13 cellular contexts compared by ENCODE assay signal in the genomic region with DNA sequence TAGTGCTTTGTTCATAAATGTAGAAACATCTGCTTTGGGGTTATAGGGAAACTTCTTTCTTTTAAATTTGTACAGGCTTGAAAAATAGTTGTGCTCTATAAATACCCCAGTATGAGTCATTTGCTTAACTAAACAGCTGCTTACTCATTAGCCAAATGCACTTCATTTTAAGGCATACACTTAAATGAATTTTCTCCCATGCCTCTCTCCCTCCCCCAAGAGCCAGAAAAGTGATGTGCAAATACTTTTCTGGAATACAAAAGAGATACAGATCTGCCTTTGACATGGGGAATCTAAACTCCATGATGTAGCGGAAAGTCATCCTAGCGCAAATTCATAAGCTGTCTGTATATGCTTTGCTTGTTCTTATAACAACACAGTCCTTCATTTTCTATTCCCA.
DNase-seq lines count a peak whose midpoint lies in the region; ATAC-seq, FAIRE-seq and TF ChIP-seq lines count a peak whose summit lies in the region.
"Had no signal": no experiment of that assay in that cellular context is flagged by ENCODE, and none has a peak within 500 bp of the region (broad histone marks: within the 10 kb centered on the region; RNA-seq: fewer than 3 reads in every experiment).

No MANE protein-coding gene starts in this region.

- no peak overlapping the region for H3K9ac ChIP-seq in fibroblast of lung (ENCODE audit: insufficient read depth, low read length)

- H3K4me2 ChIP-seq in OCI-LY7 (ENCODE audit: low read length), result peak overlapping the region; percentile 33
- H3K4me2 ChIP-seq in fibroblast of lung (ENCODE audit: extremely low read depth, insufficient read depth, low read length), result no peak overlapping the region
- H3K4me2 ChIP-seq: GM23338 had no signal

- CTCF ChIA-PET in MCF 10A (lab: Yijun Ruan, JAX) (interaction anchor here (0.6 to 5.5 kb wide), 15 partner anchors 10 to 696 kb away, joined by 3 to 52 read pairs (median 4); no protein-coding TSS in a partner anchor), OCI-LY7 (lab: Charles Lee; ENCODE audit: unreplicated experiment) (interaction anchor here (1.5 kb wide), 1 partner anchor 215 kb away, joined by 4 read pairs; no protein-coding TSS in a partner anchor)

- H3K27ac ChIP-seq in breast epithelium (no peak overlapping the region), OCI-LY7 (ENCODE audit: low read depth, low read length, poor library complexity, severe bottlenecking) (no peak overlapping the region), fibroblast of lung (ENCODE audit: insufficient read depth, low read length) (peak overlapping the region; percentile 37)
- H3K27ac ChIP-seq: esophagus muscularis mucosa, psoas muscle, SJSA1 had no signal

- H3K9me2 ChIP-seq in OCI-LY7 (ENCODE audit: insufficient read depth, low read length), result no peaks in the 10 kb centered on the region

- no peak for TF ChIP-seq POLR2A in breast epithelium (IDR thresholded peaks at IDR 0.05)

- H3K4me3 ChIP-seq in breast epithelium, result no peak overlapping the region
- H3K4me3 ChIP-seq in OCI-LY7 (ENCODE audit: low read depth, low read length, poor library complexity, severe bottlenecking), result no peak overlapping the region
- H3K4me3 ChIP-seq in fibroblast of lung (replicated peaks in 1 of 4; ENCODE audit: control extremely low read depth in 1 of 4, insufficient read depth in 1 of 4, low read depth in 3 of 4, low read length in 4 of 4), result no peak overlapping the region
- H3K4me3 ChIP-seq: esophagus muscularis mucosa, GM23338, psoas muscle, SJSA1 had no signal

- peak overlapping the region; percentile 92 for H2AFZ ChIP-seq in OCI-LY7 (ENCODE audit: low read length)
- H2AFZ ChIP-seq in fibroblast of lung (ENCODE audit: low read length), result no peak overlapping the region
- H2AFZ ChIP-seq: GM23338 had no signal

- H3K79me2 ChIP-seq in OCI-LY7 (ENCODE audit: insufficient read depth, low read depth, low read length), result no peaks in the 10 kb centered on the region
- no peaks in the 10 kb centered on the region for H3K79me2 ChIP-seq in fibroblast of lung (ENCODE audit: control insufficient read depth, insufficient read depth, low read length)

- H3K4me1 Mint-ChIP-seq in MCF 10A (ENCODE audit: insufficient read depth, unreplicated experiment), result peaks cover 21% of the 10 kb centered on the region

- H3K4me1 ChIP-seq in breast epithelium, result no peaks in the 10 kb centered on the region
- H3K4me1 ChIP-seq in OCI-LY7 (ENCODE audit: insufficient read depth, low read length, poor library complexity, severe bottlenecking), result peaks cover 18% of the 10 kb centered on the region
- H3K4me1 ChIP-seq in fibroblast of lung (ENCODE audit: control insufficient read depth, extremely low read depth, insufficient read depth, low read length), result peaks cover 8% of the 10 kb centered on the region
- H3K4me1 ChIP-seq: esophagus muscularis mucosa, psoas muscle, SJSA1 had no signal

- no peaks in the 10 kb centered on the region for H3K36me3 Mint-ChIP-seq in MCF 10A (ENCODE audit: insufficient read depth, unreplicated experiment)

- H3K27me3 Mint-ChIP-seq in MCF 10A (ENCODE audit: insufficient read depth, unreplicated experiment), result no peaks in the 10 kb centered on the region
- H3K27me3 Mint-ChIP-seq: activated naive CD4-positive, alpha-beta T cell treated with anti-CD3 and anti-CD28 coated beads, Interleukin-2, amount 50 U/mL, for 24 hours had no signal

- no peak overlapping the region for H3K27ac Mint-ChIP-seq in MCF 10A (ENCODE audit: low read depth, unreplicated experiment)
- H3K27ac Mint-ChIP-seq: activated naive CD4-positive, alpha-beta T cell treated with anti-CD3 and anti-CD28 coated beads, Interleukin-2, amount 50 U/mL, for 24 hours; GM23338 had no signal

- POLR2A ChIA-PET in MCF 10A (lab: Yijun Ruan, JAX), result interaction anchor here (0.6 to 1.1 kb wide), 3 partner anchors 9 to 212 kb away, joined by 3 read pairs; no protein-coding TSS in a partner anchor
- POLR2A ChIA-PET in OCI-LY7 (lab: Charles Lee), result interaction anchor here (0.7 to 2.4 kb wide), 9 partner anchors 8 to 869 kb away, joined by 3 to 10 read pairs (median 4); no protein-coding TSS in a partner anchor

- H3K9me3 Mint-ChIP-seq in MCF 10A (ENCODE audit: unreplicated experiment), result no peaks in the 10 kb centered on the region
- H3K9me3 Mint-ChIP-seq: activated naive CD4-positive, alpha-beta T cell treated with anti-CD3 and anti-CD28 coated beads, Interleukin-2, amount 50 U/mL, for 24 hours had no signal

- no peak overlapping the region for H3K4me3 Mint-ChIP-seq in MCF 10A (ENCODE audit: unreplicated experiment)
- H3K4me3 Mint-ChIP-seq: GM23338 had no signal

- H3K9me3 ChIP-seq in breast epithelium (no peaks in the 10 kb centered on the region), OCI-LY7 (ENCODE audit: low read length) (no peaks in the 10 kb centered on the region), fibroblast of lung (ENCODE audit: control insufficient read depth, insufficient read depth, low read depth, low read length) (no peaks in the 10 kb centered on the region)
- H3K9me3 ChIP-seq: esophagus muscularis mucosa, psoas muscle, SJSA1 had no signal

- H4K20me1 ChIP-seq in OCI-LY7 (ENCODE audit: insufficient read depth, low read length) (no peaks in the 10 kb centered on the region), fibroblast of lung (ENCODE audit: control insufficient read depth, extremely low read depth, insufficient read depth, low read length) (no peaks in the 10 kb centered on the region)

- ATAC-seq in HG02870 (IDR thresholded peaks at IDR 0.05; ENCODE audit: unreplicated experiment), result no peak
- no peak for ATAC-seq in GM21447 (IDR thresholded peaks at IDR 0.05; ENCODE audit: unreplicated experiment)
- ATAC-seq: psoas muscle had no signal

- H3K27me3 ChIP-seq in breast epithelium (no peaks in the 10 kb centered on the region), fibroblast of lung (ENCODE audit: control insufficient read depth, insufficient read depth, low read length) (no peaks in the 10 kb centered on the region)
- H3K27me3 ChIP-seq: esophagus muscularis mucosa, SJSA1 had no signal

- DNase-seq in MCF 10A (ENCODE audit: unreplicated experiment), result peak; percentile 13
- no peak for DNase-seq in breast epithelium (ENCODE audit: low spot score in 2 of 2)
- no peak for DNase-seq in OCI-LY7 (ENCODE audit: low spot score)
- DNase-seq in fibroblast of lung (ENCODE audit: low read depth in 2 of 2), result peak; percentile 90 to 92
- DNase-seq in urothelium cell line (ENCODE audit: low spot score), result no peak
- DNase-seq in NCI-H187 treated with DMSO at 0.1 percent for 48 hours (lab: John Stamatoyannopoulos, UW), result no peak
- DNase-seq: psoas muscle had no signal

- H3K36me3 ChIP-seq in breast epithelium (no peaks in the 10 kb centered on the region), OCI-LY7 (ENCODE audit: insufficient read depth, low read length) (no peaks in the 10 kb centered on the region), fibroblast of lung (ENCODE audit: control insufficient read depth, insufficient read depth, low read length) (no peaks in the 10 kb centered on the region)
- H3K36me3 ChIP-seq: esophagus muscularis mucosa, SJSA1 had no signal

- TF ChIP-seq CTCF in MCF 10A (IDR thresholded peaks at IDR 0.05; ENCODE audit: unreplicated experiment) (no peak), breast epithelium (IDR thresholded peaks at IDR 0.05) (no peak), OCI-LY7 (conservative IDR thresholded peaks at IDR 0.05; ENCODE audit: low read length) (no peak), fibroblast of lung (conservative IDR thresholded peaks at IDR 0.05 in 1 of 2, IDR thresholded peaks at IDR 0.05 in 1 of 2; ENCODE audit: low read depth in 1 of 2, low read length in 2 of 2) (peak in 1 of 2 donors; percentile 16)

- peak; percentile 66 for FAIRE-seq in urothelium cell line (lab: Jason Lieb, UNC)

- intact Hi-C loops in MCF 10A (cut with micrococcal nuclease), result no loop called here
- intact Hi-C loops in breast epithelium (cut with DNase I; ENCODE audit: low total_unique reads), result no loop called here
- intact Hi-C loops in OCI-LY7 (cut with micrococcal nuclease; ENCODE audit: unreplicated experiment), result no loop called here

- BruUV-seq in MCF 10A (replicated peaks; lab: Mats Ljungman, UMichigan) (no TSS peak), OCI-LY7 (replicated peaks; lab: Mats Ljungman, UMichigan) (no TSS peak)

Comparison
In these comparisons a context has a peak if more than half of its experiments do, and no peak if none do; other contexts are left out.
1. DNase-seq: peak in MCF 10A (single experiment) and fibroblast of lung (2 of 2); none in breast epithelium (0 of 2), OCI-LY7 (single experiment), urothelium cell line (single experiment) and NCI-H187 treated with DMSO at 0.1 percent for 48 hours (single experiment).